14 cellular contexts compared by ENCODE assay signal in the genomic region with DNA sequence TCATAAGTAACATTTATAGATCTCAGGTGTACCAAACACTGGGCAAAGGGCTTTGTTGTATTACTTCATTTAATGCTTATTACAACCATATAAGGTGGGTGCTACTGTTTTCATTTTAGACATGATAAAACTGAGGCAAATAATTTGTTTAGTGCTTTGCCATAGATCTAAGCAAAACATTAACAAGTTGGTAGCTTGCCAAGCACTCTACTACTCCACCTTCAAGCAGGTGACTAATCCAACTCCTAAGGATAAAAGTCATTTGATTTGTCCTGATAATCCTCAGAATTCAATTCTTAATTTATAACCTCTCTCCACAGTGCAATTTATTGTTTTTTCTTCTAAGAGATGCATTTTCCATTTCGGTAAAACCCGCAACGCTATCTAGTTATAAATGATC.
DNase-seq lines count a peak whose midpoint lies in the region; TF ChIP-seq lines count a peak whose summit lies in the region.
"Had no signal": no experiment of that assay in that cellular context is flagged by ENCODE, and none has a peak within 500 bp of the region (broad histone marks: within the 10 kb centered on the region; RNA-seq: fewer than 3 reads in every experiment).

No MANE protein-coding gene starts in this region.

- peaks cover 0 to 15% of the 10 kb centered on the region in 2 experiments; a peak in 2 of 4 replicates for H3K4me1 ChIP-seq in SK-N-SH (ENCODE audit: control insufficient read depth in 1 of 2, insufficient read depth in 2 of 2, low read depth in 1 of 2, low read length in 1 of 2)
- H3K4me1 ChIP-seq: BLaER1 treated with 17β-estradiol and CSF1 and Interleukin-3, amounts not matched to agents 10 nM and 100 nM had no signal

- no peaks in the 10 kb centered on the region for H3K36me3 ChIP-seq in SK-N-SH (replicated peaks in 1 of 2; ENCODE audit: control insufficient read depth in 1 of 2, insufficient read depth in 2 of 2, low read length in 1 of 2)
- H3K36me3 ChIP-seq: BLaER1 treated with 17β-estradiol and CSF1 and Interleukin-3, amounts not matched to agents 10 nM and 100 nM had no signal

- TF ChIP-seq CTCF in SK-N-SH (IDR thresholded peaks at IDR 0.05) = no peak

- peak; percentile 24 for DNase-seq in NCI-H510A treated with DMSO at 0.1 percent for 48 hours (lab: John Stamatoyannopoulos, UW)
- DNase-seq in NCI-H510A (lab: John Stamatoyannopoulos, UW) = no peak
- peak; percentile 8 for DNase-seq in NCI-H1092 (lab: John Stamatoyannopoulos, UW)
- DNase-seq in NCI-H345 (lab: John Stamatoyannopoulos, UW) = peak; percentile 64
- DNase-seq in kidney glomerular epithelial cell (lab: John Stamatoyannopoulos, UW) = peak; percentile 0
- no peak for DNase-seq in SK-N-SH
- no peak for DNase-seq in medulla oblongata (ENCODE audit: extremely low spot score)
- no peak for DNase-seq in activated CD4-positive, alpha-beta T cell treated with anti-CD3 and anti-CD28 coated beads for 48 hours
- DNase-seq: DND-41, GDM1, MV-4-11, NCI-H1694 treated with DMSO at 0.1 percent for 48 hours, NCI-H226 had no signal

- H3K27me3 ChIP-seq in SK-N-SH (ENCODE audit: insufficient read depth) = no peaks in the 10 kb centered on the region
- H3K27me3 ChIP-seq: BLaER1 treated with 17β-estradiol and CSF1 and Interleukin-3, amounts not matched to agents 10 nM and 100 nM had no signal

- POLR2A ChIA-PET in SK-N-SH (lab: Yijun Ruan, JAX) = no interaction called here

- H3K9ac ChIP-seq in SK-N-SH = no peak overlapping the region
- H3K9ac ChIP-seq: BLaER1 treated with 17β-estradiol and CSF1 and Interleukin-3, amounts not matched to agents 10 nM and 100 nM had no signal

- no peaks in the 10 kb centered on the region for H4K20me1 ChIP-seq in SK-N-SH (ENCODE audit: insufficient read depth)
- H4K20me1 ChIP-seq: BLaER1 treated with 17β-estradiol and CSF1 and Interleukin-3, amounts not matched to agents 10 nM and 100 nM had no signal

- H3K9me3 ChIP-seq in SK-N-SH = no peaks in the 10 kb centered on the region
- H3K9me3 ChIP-seq: BLaER1 treated with 17β-estradiol and CSF1 and Interleukin-3, amounts not matched to agents 10 nM and 100 nM had no signal

- no peak overlapping the region for H2AFZ ChIP-seq in SK-N-SH (ENCODE audit: low read depth)

- H3K27ac ChIP-seq in SK-N-SH (ENCODE audit: low read depth in 2 of 2, low read length in 1 of 2) = no peak overlapping the region
- H3K27ac ChIP-seq: BLaER1 treated with 17β-estradiol and CSF1 and Interleukin-3, amounts not matched to agents 10 nM and 100 nM had no signal

- H3K79me2 ChIP-seq in SK-N-SH (ENCODE audit: insufficient read depth) = no peaks in the 10 kb centered on the region

- H3K9me2 ChIP-seq in SK-N-SH = no peaks in the 10 kb centered on the region; the same call in 1 of the 2 replicates

- TF ChIP-seq RAD21 in SK-N-SH (IDR thresholded peaks at IDR 0.05; ENCODE audit: low read length) = no peak

- CTCF ChIA-PET in SK-N-SH (lab: Yijun Ruan, JAX) = interaction anchor here (1.2 kb wide), 1 partner anchor 37 kb away, joined by 3 read pairs; no protein-coding TSS in a partner anchor

- WGBS in SK-N-SH (ENCODE audit: low lambda C conversion rate) = 83% methylated on average over 3 of the region's 3 CpGs

- no peak for TF ChIP-seq EP300 in SK-N-SH (IDR thresholded peaks at IDR 0.05; ENCODE audit: borderline replicate concordance in 1 of 2, low read depth in 1 of 2, low read length in 1 of 2)

- H3K4me2 ChIP-seq in SK-N-SH = no peak overlapping the region
- H3K4me2 ChIP-seq: BLaER1 treated with 17β-estradiol and CSF1 and Interleukin-3, amounts not matched to agents 10 nM and 100 nM had no signal

- H3F3A ChIP-seq in SK-N-SH (replicated peaks; ENCODE audit: insufficient read depth) = no peaks in the 10 kb centered on the region

- no peak overlapping the region for H3K4me3 ChIP-seq in SK-N-SH (ENCODE audit: low read depth in 2 of 2, low read length in 1 of 2)
- H3K4me3 ChIP-seq: BLaER1 treated with 17β-estradiol and CSF1 and Interleukin-3, amounts not matched to agents 10 nM and 100 nM had no signal

TF ChIP-seq in SK-N-SH, 30 proteins besides CTCF, POLR2A, EP300 and RAD21:
- TF ChIP-seq, protein P1, sequence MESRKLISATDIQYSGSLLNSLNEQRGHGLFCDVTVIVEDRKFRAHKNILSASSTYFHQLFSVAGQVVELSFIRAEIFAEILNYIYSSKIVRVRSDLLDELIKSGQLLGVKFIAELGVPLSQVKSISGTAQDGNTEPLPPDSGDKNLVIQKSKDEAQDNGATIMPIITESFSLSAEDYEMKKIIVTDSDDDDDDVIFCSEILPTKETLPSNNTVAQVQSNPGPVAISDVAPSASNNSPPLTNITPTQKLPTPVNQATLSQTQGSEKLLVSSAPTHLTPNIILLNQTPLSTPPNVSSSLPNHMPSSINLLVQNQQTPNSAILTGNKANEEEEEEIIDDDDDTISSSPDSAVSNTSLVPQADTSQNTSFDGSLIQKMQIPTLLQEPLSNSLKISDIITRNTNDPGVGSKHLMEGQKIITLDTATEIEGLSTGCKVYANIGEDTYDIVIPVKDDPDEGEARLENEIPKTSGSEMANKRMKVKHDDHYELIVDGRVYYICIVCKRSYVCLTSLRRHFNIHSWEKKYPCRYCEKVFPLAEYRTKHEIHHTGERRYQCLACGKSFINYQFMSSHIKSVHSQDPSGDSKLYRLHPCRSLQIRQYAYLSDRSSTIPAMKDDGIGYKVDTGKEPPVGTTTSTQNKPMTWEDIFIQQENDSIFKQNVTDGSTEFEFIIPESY (IDR thresholded peaks at IDR 0.05; ENCODE audit: borderline replicate concordance, low read depth) = no peak
- TF ChIP-seq NFIC (IDR thresholded peaks at IDR 0.05; ENCODE audit: borderline replicate concordance) (no peak), GATA2 (CRISPR knock-in tag; IDR thresholded peaks at IDR 0.05) (no peak), TEAD4 (IDR thresholded peaks at IDR 0.05; ENCODE audit: borderline replicate concordance, insufficient read depth) (no peak), CHD2 (IDR thresholded peaks at IDR 0.05; ENCODE audit: low read length, partially characterized antibody) (no peak), FOSL2 (IDR thresholded peaks at IDR 0.05; ENCODE audit: borderline replicate concordance, low read depth) (no peak), FOXM1 (IDR thresholded peaks at IDR 0.05; ENCODE audit: low read depth) (no peak), ELF1 (IDR thresholded peaks at IDR 0.05) (no peak), RCOR1 (IDR thresholded peaks at IDR 0.05; ENCODE audit: low read length) (no peak), TAF1 (IDR thresholded peaks at IDR 0.05; ENCODE audit: borderline replicate concordance, low read depth, low read length) (no peak)
- TF ChIP-seq, protein P2, sequence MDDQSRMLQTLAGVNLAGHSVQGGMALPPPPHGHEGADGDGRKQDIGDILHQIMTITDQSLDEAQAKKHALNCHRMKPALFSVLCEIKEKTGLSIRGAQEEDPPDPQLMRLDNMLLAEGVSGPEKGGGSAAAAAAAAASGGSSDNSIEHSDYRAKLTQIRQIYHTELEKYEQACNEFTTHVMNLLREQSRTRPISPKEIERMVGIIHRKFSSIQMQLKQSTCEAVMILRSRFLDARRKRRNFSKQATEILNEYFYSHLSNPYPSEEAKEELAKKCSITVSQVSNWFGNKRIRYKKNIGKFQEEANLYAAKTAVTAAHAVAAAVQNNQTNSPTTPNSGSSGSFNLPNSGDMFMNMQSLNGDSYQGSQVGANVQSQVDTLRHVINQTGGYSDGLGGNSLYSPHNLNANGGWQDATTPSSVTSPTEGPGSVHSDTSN (IDR thresholded peaks at IDR 0.05) = no peak
- TF ChIP-seq, protein P3, sequence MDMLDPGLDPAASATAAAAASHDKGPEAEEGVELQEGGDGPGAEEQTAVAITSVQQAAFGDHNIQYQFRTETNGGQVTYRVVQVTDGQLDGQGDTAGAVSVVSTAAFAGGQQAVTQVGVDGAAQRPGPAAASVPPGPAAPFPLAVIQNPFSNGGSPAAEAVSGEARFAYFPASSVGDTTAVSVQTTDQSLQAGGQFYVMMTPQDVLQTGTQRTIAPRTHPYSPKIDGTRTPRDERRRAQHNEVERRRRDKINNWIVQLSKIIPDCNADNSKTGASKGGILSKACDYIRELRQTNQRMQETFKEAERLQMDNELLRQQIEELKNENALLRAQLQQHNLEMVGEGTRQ (IDR thresholded peaks at IDR 0.05; ENCODE audit: borderline replicate concordance, low read depth, low read length) = no peak

Comparison
In these comparisons a context has a peak if more than half of its experiments do, and no peak if none do; other contexts are left out.
1. DNase-seq: peak in NCI-H510A treated with DMSO at 0.1 percent for 48 hours (single experiment), NCI-H1092 (single experiment), NCI-H345 (single experiment) and kidney glomerular epithelial cell (single experiment); none in NCI-H510A (single experiment), SK-N-SH (single experiment), medulla oblongata (single experiment) and activated CD4-positive, alpha-beta T cell treated with anti-CD3 and anti-CD28 coated beads for 48 hours (single experiment).